In the genomic region with DNA sequence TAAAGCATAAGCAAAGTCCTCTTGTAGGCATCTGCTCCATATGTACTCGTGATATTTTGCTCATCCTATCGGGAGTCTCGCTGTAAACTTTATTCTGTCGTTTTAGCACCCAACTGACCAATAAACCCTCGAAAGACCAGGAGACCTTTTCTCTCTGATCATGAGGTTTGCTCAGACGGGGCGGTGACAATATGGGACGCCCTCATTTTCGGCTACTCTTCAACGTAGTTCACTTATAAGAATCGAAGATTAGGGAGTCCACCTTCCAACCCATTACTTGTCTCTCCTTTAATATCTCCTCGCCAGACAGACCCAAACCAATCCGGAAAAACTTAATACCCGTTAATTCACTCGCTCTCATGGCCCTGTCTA, we compare ENCODE assay signal across 1 cellular context.
A peak's percentile ranks its signal among the peaks of the same experiment; 100 is the strongest.
TF ChIP-seq lines count a peak whose summit lies in the region.

No MANE protein-coding gene starts in this region.

TF ChIP-seq in K562, 482 proteins besides CTCF, POLR2A, EP300 and RAD21:
- 0 out of 2 replicates have a peak, but pooled peaks have one; percentile 2 for TF ChIP-seq GABPB1 (CRISPR knock-in tag; IDR thresholded peaks at IDR 0.05)
